In the genomic region with DNA sequence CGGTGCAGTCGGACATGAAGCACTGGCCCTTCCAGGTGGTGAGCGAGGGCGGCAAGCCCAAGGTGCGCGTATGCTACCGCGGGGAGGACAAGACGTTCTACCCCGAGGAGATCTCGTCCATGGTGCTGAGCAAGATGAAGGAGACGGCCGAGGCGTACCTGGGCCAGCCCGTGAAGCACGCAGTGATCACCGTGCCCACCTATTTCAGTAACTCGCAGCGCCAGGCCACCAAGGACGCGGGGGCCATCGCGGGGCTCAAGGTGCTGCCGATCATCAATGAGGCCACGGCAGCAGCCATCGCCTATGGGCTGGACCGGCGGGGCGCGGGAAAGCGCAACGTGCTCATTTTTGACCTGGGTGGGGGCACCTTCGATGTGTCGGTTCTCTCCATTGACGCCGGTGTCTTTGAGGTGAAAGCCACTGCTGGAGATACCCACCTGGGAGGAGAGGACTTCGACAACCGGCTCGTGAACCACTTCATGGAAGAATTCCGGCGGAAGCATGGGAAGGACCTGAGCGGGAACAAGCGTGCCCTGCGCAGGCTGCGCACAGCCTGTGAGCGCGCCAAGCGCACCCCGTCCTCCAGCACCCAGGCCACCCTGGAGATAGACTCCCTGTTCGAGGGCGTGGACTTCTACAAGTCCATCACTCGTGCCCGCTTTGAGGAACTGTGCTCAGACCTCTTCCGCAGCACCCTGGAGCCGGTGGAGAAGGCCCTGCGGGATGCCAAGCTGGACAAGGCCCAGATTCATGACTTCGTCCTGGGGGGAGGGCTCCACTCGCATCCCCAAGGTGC, we compare ENCODE assay signal across 7 cellular contexts. TPM values are rescaled to one million over a fixed set of nuclear protein-coding genes. Genes with fewer than 3 reads are reported as not detected.
"Had no signal": no experiment of that assay in that cellular context is flagged by ENCODE, and none has a peak within 500 bp of the region (broad histone marks: within the 10 kb centered on the region; RNA-seq: fewer than 3 reads in every experiment).

No MANE protein-coding gene starts in this region.

RNA-seq across cellular contexts. Expression of gene FCGR3B, which starts 24.2 kb away (rescaled TPM):
- total RNA-seq: activated B cell treated with CpG ODN at 0.5 μM for 24 hours; activated CD4-positive, alpha-beta memory T cell treated with anti-CD3 and anti-CD28 coated beads, Interleukin-2, amount 10 ng/mL, durations not matched to agents 7 days and 5 days; activated T-helper 1 cell treated with anti-CD3 and anti-CD28 coated beads, Interleukin-12 subunit alpha, Interleukin-12 subunit beta, Interleukin-2, Interleukin-4 antibody, amounts not matched to agents 30 ng/mL and 10 ng/mL and 1 ng/mL, durations not matched to agents 14 hours and 24 hours and 36 hours; cardiac muscle cell; MCF 10A; PC-3; SJSA1 had no signal
- polyA plus RNA-seq: cardiac muscle cell had no signal

RNA-seq across cellular contexts. Expression of gene FCGR2B, which starts 56.2 kb away (rescaled TPM):
- total RNA-seq: activated T-helper 1 cell treated with anti-CD3 and anti-CD28 coated beads, Interleukin-12 subunit alpha, Interleukin-12 subunit beta, Interleukin-2, Interleukin-4 antibody, amounts not matched to agents 30 ng/mL and 10 ng/mL and 1 ng/mL, durations not matched to agents 14 hours and 24 hours and 36 hours; cardiac muscle cell; MCF 10A; PC-3; SJSA1 had no signal
- polyA plus RNA-seq: cardiac muscle cell had no signal

RNA-seq across cellular contexts. Expression of gene FCGR3A, which starts 57.1 kb away (rescaled TPM):
- total RNA-seq: activated T-helper 1 cell treated with anti-CD3 and anti-CD28 coated beads, Interleukin-12 subunit alpha, Interleukin-12 subunit beta, Interleukin-2, Interleukin-4 antibody, amounts not matched to agents 30 ng/mL and 10 ng/mL and 1 ng/mL, durations not matched to agents 14 hours and 24 hours and 36 hours; cardiac muscle cell; MCF 10A; PC-3; SJSA1 had no signal
- polyA plus RNA-seq: cardiac muscle cell had no signal
